ENCODE assay signal across 8 cellular contexts in the genomic region with DNA sequence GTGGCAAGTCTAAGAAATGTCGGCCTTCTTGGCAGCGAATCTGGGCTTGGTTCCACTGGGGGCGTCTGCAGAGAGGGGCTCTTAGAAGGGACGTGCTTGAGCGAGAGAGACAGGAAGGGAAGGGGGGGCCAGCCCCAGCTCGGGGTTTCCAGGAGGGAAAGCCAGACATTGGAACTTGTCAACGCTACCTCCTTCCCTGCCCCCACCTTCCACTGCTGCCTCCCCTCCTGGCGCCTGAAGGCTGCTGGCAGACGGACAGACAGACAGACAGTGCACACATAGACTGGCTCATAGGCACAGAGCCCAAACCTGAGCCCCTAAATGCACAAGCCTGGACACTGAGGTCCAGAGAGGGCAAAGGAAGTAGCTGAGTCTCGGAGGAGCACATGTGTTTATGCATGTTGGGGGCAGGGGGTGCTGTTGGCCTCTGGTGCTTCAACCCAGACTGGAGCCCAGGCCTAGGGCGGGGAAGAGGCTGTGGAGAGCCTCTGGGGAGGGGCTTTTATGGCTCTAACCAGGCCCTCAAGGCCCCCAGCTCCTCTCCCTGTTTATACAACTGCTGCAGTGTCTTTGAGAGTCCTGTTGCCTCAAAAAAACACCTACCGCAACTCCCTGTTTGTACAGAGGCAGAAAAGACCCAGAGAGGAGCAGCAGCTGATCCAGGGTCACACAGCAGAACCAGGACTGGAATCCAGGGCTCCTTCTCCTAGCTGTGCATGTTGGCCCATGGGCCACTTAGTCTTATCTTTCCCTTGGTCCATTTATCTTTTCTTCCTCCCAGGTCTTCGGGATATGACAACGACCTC. TPM values are rescaled to one million over a fixed set of nuclear protein-coding genes. Genes with fewer than 3 reads are reported as not detected.
DNase-seq lines count a peak whose midpoint lies in the region; ATAC-seq and TF ChIP-seq lines count a peak whose summit lies in the region.

No MANE protein-coding gene starts in this region.

- peak; percentile 29 to 31 for ATAC-seq in CD4-positive, CD25-positive, alpha-beta regulatory T cell (ENCODE audit: low read depth in 2 of 2)
- ATAC-seq in HG03135 (IDR thresholded peaks at IDR 0.05; ENCODE audit: unreplicated experiment) (no peak), GM21381 (IDR thresholded peaks at IDR 0.05; ENCODE audit: unreplicated experiment) (no peak), GM19452 (IDR thresholded peaks at IDR 0.05; ENCODE audit: unreplicated experiment) (no peak)

- peaks cover 76% of the 10 kb centered on the region for H3K4me1 ChIP-seq in CD4-positive, CD25-positive, alpha-beta regulatory T cell (ENCODE audit: control insufficient read depth, insufficient read depth, low read length, poor library complexity, severe bottlenecking)
- H3K4me1 ChIP-seq in effector memory CD4-positive, alpha-beta T cell (ENCODE audit: control insufficient read depth, insufficient read depth, low read length, poor library complexity, severe bottlenecking), result peaks cover 63% of the 10 kb centered on the region
- H3K4me1 ChIP-seq in parathyroid adenoma, result peaks cover 41% of the 10 kb centered on the region

- no peaks in the 10 kb centered on the region for H3K27me3 ChIP-seq in CD4-positive, CD25-positive, alpha-beta regulatory T cell (ENCODE audit: control insufficient read depth, insufficient read depth, low read length)
- H3K27me3 ChIP-seq in effector memory CD4-positive, alpha-beta T cell (replicated peaks; ENCODE audit: control insufficient read depth, insufficient read depth, low read length, poor library complexity, severe bottlenecking), result no peaks in the 10 kb centered on the region
- no peaks in the 10 kb centered on the region for H3K27me3 ChIP-seq in parathyroid adenoma (ENCODE audit: control insufficient read depth, insufficient read depth, low read length)

- H3K9ac ChIP-seq in parathyroid adenoma, result no peak overlapping the region

- no peaks in the 10 kb centered on the region for H3K79me2 ChIP-seq in parathyroid adenoma

- peak overlapping the region; percentile 38 for H2AFZ ChIP-seq in parathyroid adenoma

- H3K27ac ChIP-seq in CD4-positive, CD25-positive, alpha-beta regulatory T cell (ENCODE audit: insufficient read depth, low read length, poor library complexity, severe bottlenecking), result peak overlapping the region; percentile 84
- peak overlapping the region; percentile 77 for H3K27ac ChIP-seq in effector memory CD4-positive, alpha-beta T cell (ENCODE audit: insufficient read depth, low read length, poor library complexity, severe bottlenecking)
- H3K27ac ChIP-seq in parathyroid adenoma, result no peak overlapping the region

- H3K4me1 Mint-ChIP-seq in CD4-positive, CD25-positive, alpha-beta regulatory T cell, result peaks cover 18 to 84% (median 45%) of the 10 kb centered on the region in 4 donors

- H3K9me3 Mint-ChIP-seq in CD4-positive, CD25-positive, alpha-beta regulatory T cell, result no peaks in the 10 kb centered on the region

- H3K4me2 ChIP-seq in parathyroid adenoma (ENCODE audit: low read length), result no peak overlapping the region

- H3K4me3 Mint-ChIP-seq in CD4-positive, CD25-positive, alpha-beta regulatory T cell, result peak overlapping the region; percentile 94 to 98 (median 95)

- H3K36me3 Mint-ChIP-seq in CD4-positive, CD25-positive, alpha-beta regulatory T cell, result no peaks in the 10 kb centered on the region

- no peaks in the 10 kb centered on the region for H3K36me3 ChIP-seq in CD4-positive, CD25-positive, alpha-beta regulatory T cell (ENCODE audit: control insufficient read depth, insufficient read depth, low read length)
- no peaks in the 10 kb centered on the region for H3K36me3 ChIP-seq in effector memory CD4-positive, alpha-beta T cell (ENCODE audit: control insufficient read depth, insufficient read depth, low read length)
- H3K36me3 ChIP-seq in parathyroid adenoma (ENCODE audit: control insufficient read depth, insufficient read depth, low read length), result no peaks in the 10 kb centered on the region

- H3K27me3 Mint-ChIP-seq in CD4-positive, CD25-positive, alpha-beta regulatory T cell, result peaks cover 4% of the 10 kb centered on the region

- no peaks in the 10 kb centered on the region for H3K9me3 ChIP-seq in CD4-positive, CD25-positive, alpha-beta regulatory T cell (ENCODE audit: control insufficient read depth in 2 of 2, low read length in 2 of 2)
- H3K9me3 ChIP-seq in effector memory CD4-positive, alpha-beta T cell (ENCODE audit: control insufficient read depth, low read length), result no peaks in the 10 kb centered on the region
- no peaks in the 10 kb centered on the region for H3K9me3 ChIP-seq in parathyroid adenoma (ENCODE audit: control insufficient read depth, low read length)

- peak overlapping the region; percentile 96 to 99 (median 98) for H3K27ac Mint-ChIP-seq in CD4-positive, CD25-positive, alpha-beta regulatory T cell

- peak; percentile 46 to 86 (median 63) for DNase-seq in CD4-positive, CD25-positive, alpha-beta regulatory T cell
- DNase-seq in NCI-H1092 (lab: John Stamatoyannopoulos, UW), result peak; percentile 60
- DNase-seq in activated CD4-positive, alpha-beta T cell treated with anti-CD3 and anti-CD28 coated beads, Interleukin-2, amount 50 U/mL, for 4 hours, result peak; percentile 50 to 51
- DNase-seq in effector memory CD4-positive, alpha-beta T cell, result peak in 2 of 3 donors; percentile 15 to 31

- no peak for TF ChIP-seq CTCF in parathyroid adenoma (IDR thresholded peaks at IDR 0.05)

- peak overlapping the region; percentile 87 for H3K4me3 ChIP-seq in CD4-positive, CD25-positive, alpha-beta regulatory T cell (ENCODE audit: low read depth, low read length)
- H3K4me3 ChIP-seq in effector memory CD4-positive, alpha-beta T cell (ENCODE audit: insufficient read depth, low read depth, low read length, poor library complexity, severe bottlenecking), result peak overlapping the region; percentile 69
- H3K4me3 ChIP-seq in parathyroid adenoma (ENCODE audit: low read depth, low read length), result no peak overlapping the region

RNA-seq across cellular contexts. Expression of a gene that starts 33.1 kb away (rescaled TPM):
- total RNA-seq in CD4-positive, CD25-positive, alpha-beta regulatory T cell, result 175 TPM
- 10 to 100 TPM; 55.3 to 85.3 (median 61.8) TPM for polyA plus RNA-seq in CD4-positive, CD25-positive, alpha-beta regulatory T cell

Comparison
In these comparisons a context has a peak if more than half of its experiments do, and no peak if none do; other contexts are left out.
1. ATAC-seq: peak in CD4-positive, CD25-positive, alpha-beta regulatory T cell (2 of 2); none in HG03135 (single experiment), GM21381 (single experiment) and GM19452 (single experiment).
2. Peak in every context shown above with its lines, with median percentiles within 50 percentile points of each other: DNase-seq.